ENCODE assay signal across 25 cellular contexts in genomic region chr14:31960039-31960438, GRCh38.
"Had no signal": no experiment of that assay in that cellular context is flagged by ENCODE, and none has a peak within 500 bp of the region (broad histone marks: within the 10 kb centered on the region; RNA-seq: fewer than 3 reads in every experiment).

No MANE protein-coding gene starts in this region.

- H3K27me3 ChIP-seq: heart right ventricle, hepatocyte, left lung, ovary, spleen, suprapubic skin, tibial artery, upper lobe of right lung had no signal

- H2AFZ ChIP-seq: hepatocyte had no signal

- H3K9me3 ChIP-seq: heart right ventricle, left lung, lower lobe of right lung, ovary, suprapubic skin, thoracic aorta, tibial artery, upper lobe of right lung had no signal

- ATAC-seq: heart right ventricle; left colon; left lung; lower lobe of right lung; naive thymus-derived CD8-positive, alpha-beta T cell; right cardiac atrium; sciatic nerve; stimulated activated effector memory CD8-positive, alpha-beta T cell treated with anti-CD3 and anti-CD28 coated beads, Interleukin-12 subunit alpha, Interleukin-12 subunit beta, amount 100 ng/mL, for 72 hours; upper lobe of right lung had no signal

- H3K27ac ChIP-seq: heart right ventricle, hepatocyte, left lung, lower lobe of right lung, ovary, skin epidermis, suprapubic skin, thoracic aorta, tibial artery, upper lobe of right lung had no signal

- H3K36me3 Mint-ChIP-seq: stimulated activated effector memory CD8-positive, alpha-beta T cell treated with anti-CD3 and anti-CD28 coated beads, Interleukin-12 subunit alpha, Interleukin-12 subunit beta, amount 100 ng/mL, for 72 hours had no signal

- H3K4me3 Mint-ChIP-seq: naive thymus-derived CD8-positive, alpha-beta T cell; nephron; neural crest cell; stimulated activated effector memory CD8-positive, alpha-beta T cell treated with anti-CD3 and anti-CD28 coated beads, Interleukin-12 subunit alpha, Interleukin-12 subunit beta, amount 100 ng/mL, for 72 hours; stimulated activated naive CD8-positive, alpha-beta T cell treated with anti-CD3 and anti-CD28 coated beads, Interleukin-15, Interleukin-2, amounts not matched to agents 100 ng/mL and 50 ng/mL, for 24 hours had no signal

- H3K27ac Mint-ChIP-seq: naive thymus-derived CD8-positive, alpha-beta T cell; progenitor cell of endocrine pancreas; stimulated activated effector memory CD8-positive, alpha-beta T cell treated with anti-CD3 and anti-CD28 coated beads, Interleukin-12 subunit alpha, Interleukin-12 subunit beta, amount 100 ng/mL, for 72 hours; stimulated activated naive CD8-positive, alpha-beta T cell treated with anti-CD3 and anti-CD28 coated beads, Interleukin-15, Interleukin-2, amounts not matched to agents 100 ng/mL and 50 ng/mL, for 24 hours had no signal

- H3K79me2 ChIP-seq: hepatocyte had no signal

- H3K4me1 Mint-ChIP-seq: naive thymus-derived CD8-positive, alpha-beta T cell; stimulated activated effector memory CD8-positive, alpha-beta T cell treated with anti-CD3 and anti-CD28 coated beads, Interleukin-12 subunit alpha, Interleukin-12 subunit beta, amount 100 ng/mL, for 72 hours had no signal

- H3K36me3 ChIP-seq: heart right ventricle, left lung, lower lobe of right lung, ovary, spleen, suprapubic skin, thoracic aorta, tibial artery, upper lobe of right lung had no signal

- H3K4me1 ChIP-seq: left lung, tibial artery, upper lobe of right lung had no signal

- H3K4me2 ChIP-seq: hepatocyte had no signal

- H3K4me3 ChIP-seq: heart right ventricle, hepatocyte, left lung, lower lobe of right lung, ovary, skin epidermis, spleen, suprapubic skin, thoracic aorta, tibial artery, upper lobe of right lung had no signal

- DNase-seq: heart right ventricle; left colon; left lung; lower lobe of right lung; naive thymus-derived CD8-positive, alpha-beta T cell; ovary; retina; right cardiac atrium; spleen; stimulated activated CD4-positive, alpha-beta T cell treated with anti-CD3 and anti-CD28 coated beads, Interleukin-4, amount 100 ng/mL, for 24 hours; stimulated activated naive CD4-positive, alpha-beta T cell; tibial artery; upper lobe of right lung had no signal

- FAIRE-seq: keratinocyte, urothelium cell line had no signal
